12 cellular contexts compared by ENCODE assay signal in the genomic region with DNA sequence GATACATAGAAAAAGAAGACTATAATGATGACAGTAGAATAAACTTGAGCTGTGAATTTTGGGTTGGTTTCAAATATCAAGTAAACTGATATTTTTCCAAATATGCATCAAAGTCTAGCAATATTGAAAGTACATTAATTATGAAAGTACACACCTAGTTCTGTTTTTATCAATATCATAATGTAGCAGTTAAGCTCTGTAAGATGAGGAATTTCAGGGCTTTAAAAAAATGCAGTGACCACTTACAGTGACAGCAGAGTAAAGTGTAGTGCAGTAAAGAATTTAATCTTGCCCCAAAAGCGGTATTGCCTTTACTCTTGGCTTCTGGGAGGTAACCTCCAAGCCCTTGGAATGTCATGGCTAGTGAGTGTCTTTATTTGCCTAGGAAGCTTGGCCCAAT.
DNase-seq lines count a peak whose midpoint lies in the region; ATAC-seq lines count a peak whose summit lies in the region.
"Had no signal": no experiment of that assay in that cellular context is flagged by ENCODE, and none has a peak within 500 bp of the region (broad histone marks: within the 10 kb centered on the region; RNA-seq: fewer than 3 reads in every experiment).

No MANE protein-coding gene starts in this region.

- H3K9me3 Mint-ChIP-seq in activated CD8-positive, alpha-beta memory T cell treated with anti-CD3 and anti-CD28 coated beads, Interleukin-2, amount 10 ng/mL, durations not matched to agents 7 days and 5 days (ENCODE audit: low read depth): no peaks in the 10 kb centered on the region
- H3K9me3 Mint-ChIP-seq in activated T-helper 17 cell treated with anti-CD3 and anti-CD28 coated beads, Interleukin-2, amount 50 U/mL, for 72 hours: peaks cover 3% of the 10 kb centered on the region
- H3K9me3 Mint-ChIP-seq: CD4-positive, alpha-beta T cell had no signal

- H3K36me3 Mint-ChIP-seq in activated CD8-positive, alpha-beta memory T cell treated with anti-CD3 and anti-CD28 coated beads, Interleukin-2, amount 10 ng/mL, durations not matched to agents 7 days and 5 days: peaks cover 2% of the 10 kb centered on the region
- H3K36me3 Mint-ChIP-seq in activated T-helper 17 cell treated with anti-CD3 and anti-CD28 coated beads, Interleukin-2, amount 50 U/mL, for 72 hours (ENCODE audit: low read depth): no peaks in the 10 kb centered on the region

- peaks cover 27% of the 10 kb centered on the region for H3K4me1 Mint-ChIP-seq in activated CD8-positive, alpha-beta memory T cell treated with anti-CD3 and anti-CD28 coated beads, Interleukin-2, amount 10 ng/mL, durations not matched to agents 7 days and 5 days
- H3K4me1 Mint-ChIP-seq in activated T-helper 17 cell treated with anti-CD3 and anti-CD28 coated beads, Interleukin-2, amount 50 U/mL, for 72 hours: no peaks in the 10 kb centered on the region

- peak; percentile 61 for ATAC-seq in activated CD8-positive, alpha-beta memory T cell treated with anti-CD3 and anti-CD28 coated beads, Interleukin-2, amount 10 ng/mL, durations not matched to agents 7 days and 5 days
- peak; percentile 50 for ATAC-seq in HG02610 (IDR thresholded peaks at IDR 0.05; ENCODE audit: unreplicated experiment)
- peak; percentile 60 for ATAC-seq in activated T-helper 17 cell treated with anti-CD3 and anti-CD28 coated beads, Interleukin-2, amount 50 U/mL, for 72 hours (replicated peaks)
- ATAC-seq: HCT116 had no signal

- CTCF ChIA-PET in activated CD8-positive, alpha-beta memory T cell treated with anti-CD3 and anti-CD28 coated beads, Interleukin-2, amount 10 ng/mL, durations not matched to agents 7 days and 5 days (lab: Charles Lee): interaction anchor here (0.9 to 1.4 kb wide), 2 partner anchors 53 to 289 kb away, joined by 3 read pairs; no protein-coding TSS in a partner anchor

- H3K27me3 Mint-ChIP-seq in activated CD8-positive, alpha-beta memory T cell treated with anti-CD3 and anti-CD28 coated beads, Interleukin-2, amount 10 ng/mL, durations not matched to agents 7 days and 5 days: no peaks in the 10 kb centered on the region
- no peaks in the 10 kb centered on the region for H3K27me3 Mint-ChIP-seq in activated T-helper 17 cell treated with anti-CD3 and anti-CD28 coated beads, Interleukin-2, amount 50 U/mL, for 72 hours
- H3K27me3 Mint-ChIP-seq: CD4-positive, alpha-beta T cell had no signal

- no peak for DNase-seq in activated CD8-positive, alpha-beta memory T cell treated with anti-CD3 and anti-CD28 coated beads, Interleukin-2, amount 10 ng/mL, durations not matched to agents 7 days and 5 days
- DNase-seq in activated CD8-positive, alpha-beta memory T cell treated with anti-CD3 and anti-CD28 coated beads for 24 hours: no peak
- DNase-seq in inferior parietal cortex (ENCODE audit: extremely low spot score): no peak
- DNase-seq in AG08396 (ENCODE audit: low spot score): no peak
- no peak for DNase-seq in Kasumi-1 (lab: John Stamatoyannopoulos, UW)
- DNase-seq: 8988T; Calu3; CD4-positive, alpha-beta T cell; DMS 273 treated with DMSO at 0.1 percent for 48 hours had no signal

- H3K27ac Mint-ChIP-seq in activated CD8-positive, alpha-beta memory T cell treated with anti-CD3 and anti-CD28 coated beads, Interleukin-2, amount 10 ng/mL, durations not matched to agents 7 days and 5 days: no peak overlapping the region
- peak overlapping the region; percentile 13 for H3K27ac Mint-ChIP-seq in activated T-helper 17 cell treated with anti-CD3 and anti-CD28 coated beads, Interleukin-2, amount 50 U/mL, for 72 hours
- H3K27ac Mint-ChIP-seq: CD4-positive, alpha-beta T cell had no signal

- H3K4me3 Mint-ChIP-seq in activated CD8-positive, alpha-beta memory T cell treated with anti-CD3 and anti-CD28 coated beads, Interleukin-2, amount 10 ng/mL, durations not matched to agents 7 days and 5 days: no peak overlapping the region
- H3K4me3 Mint-ChIP-seq in activated T-helper 17 cell treated with anti-CD3 and anti-CD28 coated beads, Interleukin-2, amount 50 U/mL, for 72 hours: no peak overlapping the region
- H3K4me3 Mint-ChIP-seq: CD4-positive, alpha-beta T cell had no signal
